In genomic region chr12:118345355-118345754, GRCh38 we compare ENCODE assay signal across 22 cellular contexts. TPM values are rescaled to one million over a fixed set of nuclear protein-coding genes. Genes with fewer than 3 reads are reported as not detected.
DNase-seq lines count a peak whose midpoint lies in the region; ATAC-seq, FAIRE-seq and TF ChIP-seq lines count a peak whose summit lies in the region.
"Had no signal": no experiment of that assay in that cellular context is flagged by ENCODE, and none has a peak within 500 bp of the region (broad histone marks: within the 10 kb centered on the region; RNA-seq: fewer than 3 reads in every experiment).

No MANE protein-coding gene starts in this region.

- no peak overlapping the region for H3K4me3 Mint-ChIP-seq in activated naive CD8-positive, alpha-beta T cell
- no peak overlapping the region for H3K4me3 Mint-ChIP-seq in activated naive CD8-positive, alpha-beta T cell treated with anti-CD3 and anti-CD28 coated beads, Interleukin-2, amount 50 U/mL, for 24 hours
- H3K4me3 Mint-ChIP-seq: activated T-helper 1 cell treated with anti-CD3 and anti-CD28 coated beads, Interleukin-12 subunit alpha, Interleukin-12 subunit beta, Interleukin-2, Interleukin-4 antibody, amounts not matched to agents 30 ng/mL and 10 ng/mL and 1 ng/mL, durations not matched to agents 14 hours and 24 hours and 36 hours; dendritic cell treated with granulocyte-macrophage colony-stimulating factor and Interleukin-4, amounts not matched to agents 40 ng/mL and 50 ng/mL, for 4 days; neural crest cell had no signal

- H3K79me2 ChIP-seq in Loucy (ENCODE audit: insufficient read depth, low read length) (peaks cover 99% of the 10 kb centered on the region), H1 (ENCODE audit: control insufficient read depth in 1 of 2, insufficient read depth in 2 of 2, low read length in 2 of 2) (no peaks in the 10 kb centered on the region; a peak in 1 of 4 replicates), SK-N-SH (ENCODE audit: insufficient read depth) (peaks cover 43% of the 10 kb centered on the region)

- TF ChIP-seq RAD21 in H1 (IDR thresholded peaks at IDR 0.05 in 1 of 2, conservative IDR thresholded peaks at IDR 0.05 in 1 of 2; ENCODE audit: low read depth in 2 of 2, low read length in 2 of 2) (no peak), SK-N-SH (IDR thresholded peaks at IDR 0.05; ENCODE audit: low read length) (no peak)

- H3K9ac ChIP-seq in Loucy (ENCODE audit: low read depth, low read length, poor library complexity, severe bottlenecking), result peak overlapping the region; percentile 29
- no peak overlapping the region for H3K9ac ChIP-seq in H1 (replicated peaks in 1 of 4; ENCODE audit: extremely low read depth in 1 of 4, low read depth in 3 of 4, low read length in 3 of 4)
- H3K9ac ChIP-seq in SK-N-SH, result no peak overlapping the region
- H3K9ac ChIP-seq: KMS-11 had no signal

- H3K4me3 ChIP-seq in Loucy (ENCODE audit: low read length, poor library complexity, severe bottlenecking) (no peak overlapping the region), H1 (ENCODE audit: extremely low read depth in 1 of 4, insufficient read depth in 2 of 4, low read depth in 3 of 4, low read length in 4 of 4) (no peak overlapping the region), SK-N-SH (ENCODE audit: low read depth in 2 of 2, low read length in 1 of 2) (no peak overlapping the region)
- H3K4me3 ChIP-seq: prostate gland, smooth muscle cell had no signal

- no peak overlapping the region for H2BK5ac ChIP-seq in H1 (ENCODE audit: low read depth, low read length)

- no peak for DNase-seq in activated naive CD8-positive, alpha-beta T cell treated with anti-CD3 and anti-CD28 coated beads, Interleukin-2, amount 50 U/mL, for 24 hours
- DNase-seq in H1 (ENCODE audit: low read depth in 1 of 2, low spot score in 2 of 2), result no peak
- DNase-seq in NCI-H345 treated with DMSO at 0.1 percent for 48 hours (lab: John Stamatoyannopoulos, UW; ENCODE audit: unreplicated experiment), result no peak
- DNase-seq in SK-N-SH, result no peak
- DNase-seq in kidney tubule cell (ENCODE audit: low spot score), result no peak
- DNase-seq: activated CD4-positive, alpha-beta T cell treated with anti-CD3 and anti-CD28 coated beads for 1 hour; foreskin melanocyte; hypothalamus; NCI-H1105 treated with DMSO at 0.1 percent for 48 hours; NCI-H526 treated with DMSO at 0.1 percent for 48 hours; SIG-M5; stimulated activated CD4-positive, alpha-beta T cell treated with anti-CD3 and anti-CD28 coated beads, Interleukin-4, amount 100 ng/mL, for 1 hour had no signal

- H2BK15ac ChIP-seq in H1 (ENCODE audit: low read length), result no peak overlapping the region

- H3K23me2 ChIP-seq in H1 (ENCODE audit: low read depth, low read length), result no peaks in the 10 kb centered on the region

- H2AFZ ChIP-seq in Loucy (ENCODE audit: low read length) (no peak overlapping the region), H1 (ENCODE audit: low read length) (no peak overlapping the region), SK-N-SH (ENCODE audit: low read depth) (no peak overlapping the region)

- no peak overlapping the region for H2BK12ac ChIP-seq in H1 (ENCODE audit: low read depth, low read length)

- H2AK5ac ChIP-seq in H1 (ENCODE audit: low read depth, low read length), result no peak overlapping the region

- no peak for ATAC-seq in activated naive CD8-positive, alpha-beta T cell treated with anti-CD3 and anti-CD28 coated beads, Interleukin-2, amount 50 U/mL, for 24 hours
- no peak for ATAC-seq in HG03439 (IDR thresholded peaks at IDR 0.05; ENCODE audit: unreplicated experiment)

- CTCF ChIA-PET in H1 (lab: Charles Lee; ENCODE audit: partially characterized antibody) (interaction anchor here (0.7 to 1.7 kb wide), 3 partner anchors 10 to 45 kb away, joined by 3 to 7 read pairs (median 4); no protein-coding TSS in a partner anchor), SK-N-SH (lab: Yijun Ruan, JAX) (interaction anchor here (1.1 to 1.5 kb wide), 2 partner anchors 45 to 147 kb away, joined by 3 read pairs; no protein-coding TSS in a partner anchor)

- H3K9me3 Mint-ChIP-seq in activated naive CD8-positive, alpha-beta T cell (ENCODE audit: low read depth), result no peaks in the 10 kb centered on the region
- H3K9me3 Mint-ChIP-seq in activated naive CD8-positive, alpha-beta T cell treated with anti-CD3 and anti-CD28 coated beads, Interleukin-2, amount 50 U/mL, for 24 hours, result no peaks in the 10 kb centered on the region
- H3K9me3 Mint-ChIP-seq: activated T-helper 1 cell treated with anti-CD3 and anti-CD28 coated beads, Interleukin-12 subunit alpha, Interleukin-12 subunit beta, Interleukin-2, Interleukin-4 antibody, amounts not matched to agents 30 ng/mL and 10 ng/mL and 1 ng/mL, durations not matched to agents 14 hours and 24 hours and 36 hours; dendritic cell treated with granulocyte-macrophage colony-stimulating factor and Interleukin-4, amounts not matched to agents 40 ng/mL and 50 ng/mL, for 4 days; neural crest cell had no signal

- TF ChIP-seq EP300 in H1 (IDR thresholded peaks at IDR 0.05; ENCODE audit: borderline replicate concordance in 1 of 2, low read depth in 2 of 2, low read length in 2 of 2), result no peak
- TF ChIP-seq EP300 in SK-N-SH (IDR thresholded peaks at IDR 0.05; ENCODE audit: borderline replicate concordance in 1 of 2, low read depth in 1 of 2, low read length in 1 of 2), result no peak

- H4K5ac ChIP-seq in H1 (ENCODE audit: insufficient read length, low read depth, low read length), result no peak overlapping the region

- no peak overlapping the region for H3K18ac ChIP-seq in H1 (ENCODE audit: extremely low read depth, low read length)

- H3F3A ChIP-seq in Loucy (ENCODE audit: low read depth) (no peaks in the 10 kb centered on the region; the same call in 1 of the 2 replicates), SK-N-SH (replicated peaks; ENCODE audit: insufficient read depth) (no peaks in the 10 kb centered on the region)

- 65% methylated on average over 1 of the region's 1 CpG; no CpG with 5 or more reads in 1 of the 2 experiments for WGBS in H1 (ENCODE audit: extremely low coverage in 1 of 2, insufficient coverage in 1 of 2, insufficient read length in 1 of 2, insufficient replicate concordance in 2 of 2, low coverage in 1 of 2, low lambda C conversion rate in 2 of 2, missing lambda C conversion rate in 1 of 2), 2 experiments
- 89% methylated on average over 1 of the region's 1 CpG for WGBS in SK-N-SH (ENCODE audit: low lambda C conversion rate)

- peak; percentile 45 for FAIRE-seq in H1 (lab: Jason Lieb, UNC)

- peaks cover 83% of the 10 kb centered on the region for H4K20me1 ChIP-seq in Loucy (ENCODE audit: insufficient read depth, low read length, poor library complexity, severe bottlenecking)
- no peaks in the 10 kb centered on the region for H4K20me1 ChIP-seq in H1 (replicated peaks in 1 of 2; ENCODE audit: control insufficient read depth in 1 of 2, insufficient read depth in 2 of 2, low read length in 2 of 2)
- no peaks in the 10 kb centered on the region for H4K20me1 ChIP-seq in SK-N-SH (ENCODE audit: insufficient read depth)

- H3K4me1 ChIP-seq in Loucy (ENCODE audit: insufficient read depth, low read length, poor library complexity, severe bottlenecking) (peaks cover 57% of the 10 kb centered on the region), H1 (replicated peaks in 1 of 4; ENCODE audit: control insufficient read depth in 3 of 4, insufficient read depth in 4 of 4, low read length in 3 of 4) (peaks cover 0 to 4% (median 0%) of the 10 kb centered on the region in 4 experiments; a peak in 2 of 7 replicates), SK-N-SH (ENCODE audit: control insufficient read depth in 1 of 2, insufficient read depth in 2 of 2, low read depth in 1 of 2, low read length in 1 of 2) (no peaks in the 10 kb centered on the region; a peak in 1 of 4 replicates)
- H3K4me1 ChIP-seq: prostate gland had no signal

- no peaks in the 10 kb centered on the region for H3K27me3 Mint-ChIP-seq in activated naive CD8-positive, alpha-beta T cell
- no peaks in the 10 kb centered on the region for H3K27me3 Mint-ChIP-seq in activated naive CD8-positive, alpha-beta T cell treated with anti-CD3 and anti-CD28 coated beads, Interleukin-2, amount 50 U/mL, for 24 hours
- H3K27me3 Mint-ChIP-seq: dendritic cell treated with granulocyte-macrophage colony-stimulating factor and Interleukin-4, amounts not matched to agents 40 ng/mL and 50 ng/mL, for 4 days had no signal

- H3K27me3 ChIP-seq in Loucy (ENCODE audit: insufficient read depth, low read length, poor library complexity, severe bottlenecking) (no peaks in the 10 kb centered on the region), H1 (replicated peaks in 1 of 4; ENCODE audit: control insufficient read depth in 3 of 4, extremely low read depth in 1 of 4, insufficient read depth in 3 of 4, low read length in 3 of 4) (no peaks in the 10 kb centered on the region), SK-N-SH (ENCODE audit: insufficient read depth) (no peaks in the 10 kb centered on the region)

- H3K27ac Mint-ChIP-seq in activated naive CD8-positive, alpha-beta T cell, result peak overlapping the region; percentile 8
- no peak overlapping the region for H3K27ac Mint-ChIP-seq in activated naive CD8-positive, alpha-beta T cell treated with anti-CD3 and anti-CD28 coated beads, Interleukin-2, amount 50 U/mL, for 24 hours
- H3K27ac Mint-ChIP-seq: activated T-helper 1 cell treated with anti-CD3 and anti-CD28 coated beads, Interleukin-12 subunit alpha, Interleukin-12 subunit beta, Interleukin-2, Interleukin-4 antibody, amounts not matched to agents 30 ng/mL and 10 ng/mL and 1 ng/mL, durations not matched to agents 14 hours and 24 hours and 36 hours; dendritic cell treated with granulocyte-macrophage colony-stimulating factor and Interleukin-4, amounts not matched to agents 40 ng/mL and 50 ng/mL, for 4 days had no signal

- no peaks in the 10 kb centered on the region for H3K9me2 ChIP-seq in Loucy (replicated peaks; ENCODE audit: low read depth, low read length)
- no peaks in the 10 kb centered on the region for H3K9me2 ChIP-seq in SK-N-SH

- H2BK20ac ChIP-seq in H1 (ENCODE audit: low read length), result no peak overlapping the region

- H3K27ac ChIP-seq in H1 (ENCODE audit: low read depth, low read length), result no peak overlapping the region
- peak overlapping the region in 1 of 2 experiments; percentile 16; a peak in 1 of 4 replicates for H3K27ac ChIP-seq in SK-N-SH (ENCODE audit: low read depth in 2 of 2, low read length in 1 of 2)
- H3K27ac ChIP-seq: epithelial cell of prostate, KMS-11, prostate gland had no signal

- peaks cover 4% of the 10 kb centered on the region for H3K36me3 Mint-ChIP-seq in activated naive CD8-positive, alpha-beta T cell
- H3K36me3 Mint-ChIP-seq in activated naive CD8-positive, alpha-beta T cell treated with anti-CD3 and anti-CD28 coated beads, Interleukin-2, amount 50 U/mL, for 24 hours (ENCODE audit: low read depth), result peaks cover 4% of the 10 kb centered on the region

- no peak overlapping the region for H3K56ac ChIP-seq in H1 (replicated peaks; ENCODE audit: insufficient read length, low read depth, low read length)

- TF ChIP-seq POLR2A in H1 (IDR thresholded peaks at IDR 0.05; ENCODE audit: control extremely low read depth in 1 of 2, low read depth in 2 of 2, low read length in 2 of 2), result no peak

- H4K91ac ChIP-seq in H1 (replicated peaks; ENCODE audit: insufficient read length, low read length), result no peak overlapping the region

- no peaks in the 10 kb centered on the region for H3K9me3 ChIP-seq in Loucy (ENCODE audit: insufficient read depth, low read depth, low read length)
- no peaks in the 10 kb centered on the region for H3K9me3 ChIP-seq in H1 (ENCODE audit: insufficient read depth in 2 of 2, low read depth in 1 of 2, low read length in 1 of 2)
- H3K9me3 ChIP-seq in SK-N-SH, result no peaks in the 10 kb centered on the region
- H3K9me3 ChIP-seq: prostate gland had no signal

- no peak overlapping the region for H4K8ac ChIP-seq in H1 (ENCODE audit: extremely low read depth, insufficient read depth, low read length)

- TF ChIP-seq CTCF in Loucy (conservative IDR thresholded peaks at IDR 0.05; ENCODE audit: low read length), result no peak
- no peak for TF ChIP-seq CTCF in H1 (IDR thresholded peaks at IDR 0.05; ENCODE audit: control extremely low read depth in 1 of 3, insufficient read depth in 1 of 3, low read depth in 1 of 3, low read length in 3 of 3)
- TF ChIP-seq CTCF in SK-N-SH (IDR thresholded peaks at IDR 0.05), result no peak

- H2BK120ac ChIP-seq in H1 (replicated peaks; ENCODE audit: low read depth, low read length), result no peak overlapping the region

- no peak overlapping the region for H3K4ac ChIP-seq in H1 (replicated peaks; ENCODE audit: insufficient read length, low read depth, low read length)

- H3K14ac ChIP-seq in H1 (ENCODE audit: insufficient read length), result no peak overlapping the region

- H3K36me3 ChIP-seq in Loucy (ENCODE audit: insufficient read depth, low read length) (peaks cover 3% of the 10 kb centered on the region; the same call in 1 of the 2 replicates), H1 (ENCODE audit: control insufficient read depth in 2 of 4, insufficient read depth in 4 of 4, low read length in 3 of 4) (no peaks in the 10 kb centered on the region), SK-N-SH (replicated peaks in 1 of 2; ENCODE audit: control insufficient read depth in 1 of 2, insufficient read depth in 2 of 2, low read length in 1 of 2) (no peaks in the 10 kb centered on the region)
- H3K36me3 ChIP-seq: prostate gland had no signal

- no peak overlapping the region for H3K23ac ChIP-seq in H1 (ENCODE audit: insufficient read length)

- H3K4me2 ChIP-seq in Loucy (ENCODE audit: low read depth, low read length, poor library complexity, severe bottlenecking) (peak overlapping the region; percentile 36), H1 (ENCODE audit: insufficient read depth in 1 of 2, low read depth in 2 of 2, low read length in 2 of 2) (no peak overlapping the region), SK-N-SH (no peak overlapping the region)
- H3K4me2 ChIP-seq: KMS-11, smooth muscle cell had no signal

- POLR2A ChIA-PET in H1 (lab: Charles Lee; ENCODE audit: partially characterized antibody) (no interaction called here), SK-N-SH (lab: Yijun Ruan, JAX) (no interaction called here)

- H3K79me1 ChIP-seq in H1 (ENCODE audit: low read depth, low read length), result no peaks in the 10 kb centered on the region

- H3K4me1 Mint-ChIP-seq in activated naive CD8-positive, alpha-beta T cell (ENCODE audit: low read depth), result peaks cover 49% of the 10 kb centered on the region
- peaks cover 43% of the 10 kb centered on the region for H3K4me1 Mint-ChIP-seq in activated naive CD8-positive, alpha-beta T cell treated with anti-CD3 and anti-CD28 coated beads, Interleukin-2, amount 50 U/mL, for 24 hours

RNA-seq across cellular contexts. Expression of gene TAOK3, which starts 27.4 kb away (rescaled TPM):
- 9.2 and 9.3 TPM in 2 replicates for total RNA-seq in H1 (2021; fragmentation: NEBNext Ultra II Directional; extraction: Animal tissue kit (Norgen Biotek cat#: 25700))
- polyA plus RNA-seq in H1 (2011; rRNA removed) (4.7 and 5.2 TPM in 2 replicates), SK-N-SH (2012; rRNA removed) (18.1 and 20.6 TPM in 2 replicates)
- polyA plus RNA-seq in H1 (2011; cell fraction: cytosol; rRNA removed), result 3.7 TPM
- polyA plus RNA-seq in H1 (2011; cell fraction: nucleus; rRNA removed), result 8.3 TPM
- 4.1 to 7.6 TPM (median 6.0 TPM) in 4 replicates for polyA plus RNA-seq in H1 (2012, experiment 1 of 2)
- 0.73 TPM for polyA plus RNA-seq in H1 (2012, experiment 2 of 2)
- 9.5 TPM for polyA plus RNA-seq in H1 (2013, experiment 1 of 2)
- polyA plus RNA-seq in H1 (2013, experiment 2 of 2), result 8.5 TPM
- 15.9 and 16.8 TPM in 2 replicates for polyA minus RNA-seq in H1 (2011; rRNA and poly(A)+ RNA removed)
- polyA minus RNA-seq in H1 (2011; cell fraction: cytosol; rRNA and poly(A)+ RNA removed), result 6.5 TPM
- polyA minus RNA-seq in H1 (2011; cell fraction: nucleus; rRNA and poly(A)+ RNA removed), result 24.7 TPM
- polyA plus RNA-seq in SK-N-SH (2012; cell fraction: cytosol; rRNA removed), result 23.6 and 26.1 TPM in 2 replicates
- polyA plus RNA-seq in SK-N-SH (2012; cell fraction: nucleus; rRNA removed), result 24.4 and 31.0 TPM in 2 replicates

RNA-seq across cellular contexts. Expression of gene SUDS3, which starts 31.0 kb away (rescaled TPM):
- 54.2 and 58.7 TPM in 2 replicates for total RNA-seq in H1 (2021; fragmentation: NEBNext Ultra II Directional; extraction: Animal tissue kit (Norgen Biotek cat#: 25700))
- polyA plus RNA-seq in H1 (2011; rRNA removed), result 21.0 and 30.0 TPM in 2 replicates
- polyA plus RNA-seq in H1 (2011; cell fraction: cytosol; rRNA removed), result 33.7 TPM
- polyA plus RNA-seq in H1 (2011; cell fraction: nucleus; rRNA removed), result 23.5 TPM
- polyA plus RNA-seq in H1 (2012, experiment 1 of 2), result 26.8 to 43.7 TPM (median 29.3 TPM) in 4 replicates
- polyA plus RNA-seq in H1 (2012, experiment 2 of 2), result 6.0 TPM
- polyA plus RNA-seq in H1 (2013, experiment 1 of 2), result 37.4 TPM
- 36.9 TPM for polyA plus RNA-seq in H1 (2013, experiment 2 of 2)
- 49.3 and 51.2 TPM in 2 replicates for polyA minus RNA-seq in H1 (2011; rRNA and poly(A)+ RNA removed)
- 32.2 TPM for polyA minus RNA-seq in H1 (2011; cell fraction: cytosol; rRNA and poly(A)+ RNA removed)
- 42.2 TPM for polyA minus RNA-seq in H1 (2011; cell fraction: nucleus; rRNA and poly(A)+ RNA removed)
- polyA plus RNA-seq in SK-N-SH (2012; rRNA removed), result 15.0 and 21.8 TPM in 2 replicates
- 17.4 and 17.5 TPM in 2 replicates for polyA plus RNA-seq in SK-N-SH (2012; cell fraction: cytosol; rRNA removed)
- 46.3 and 50.3 TPM in 2 replicates for polyA plus RNA-seq in SK-N-SH (2012; cell fraction: nucleus; rRNA removed)
